6 cellular contexts compared by ENCODE assay signal in the genomic region with DNA sequence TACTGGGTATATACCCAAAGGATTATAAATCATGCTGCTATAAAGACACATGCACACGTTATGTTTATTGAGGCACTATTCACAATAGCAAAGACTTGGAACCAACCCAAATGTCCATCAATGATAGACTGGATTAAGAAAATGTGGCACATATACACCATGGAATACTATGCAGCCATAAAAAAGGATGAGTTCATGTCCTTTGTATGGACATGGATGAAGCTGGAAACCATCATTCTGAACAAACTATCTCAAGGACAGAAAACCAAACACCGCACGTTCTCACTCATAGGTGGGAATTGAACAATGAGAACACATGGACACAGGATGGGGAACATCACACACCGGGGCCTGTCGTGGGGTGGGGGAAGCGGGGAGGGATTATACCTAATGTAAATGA. TPM values are rescaled to one million over a fixed set of nuclear protein-coding genes. Genes with fewer than 3 reads are reported as not detected.
A peak's percentile ranks its signal among the peaks of the same experiment; 100 is the strongest.
DNase-seq lines count a peak whose midpoint lies in the region; TF ChIP-seq lines count a peak whose summit lies in the region.
"Not testable (repeated sequence)": the region's sequence is repeated elsewhere in the genome, so short reads cannot be mapped to it uniquely, and the experiment has no call there.

No MANE protein-coding gene starts in this region.

- not testable (repeated sequence) for H3K9ac ChIP-seq in Loucy (ENCODE audit: low read depth, low read length, poor library complexity, severe bottlenecking)

- H3K79me2 ChIP-seq in Loucy (ENCODE audit: insufficient read depth, low read length), result peaks cover 74% of the 10 kb centered on the region

- H3K36me3 ChIP-seq in Loucy (ENCODE audit: insufficient read depth, low read length), result not testable (repeated sequence)

- peaks cover 59% of the 10 kb centered on the region for H3K4me1 Mint-ChIP-seq in activated naive CD4-positive, alpha-beta T cell treated with anti-CD3 and anti-CD28 coated beads, Interleukin-2, amount 50 U/mL, for 24 hours
- H3K4me1 Mint-ChIP-seq in endothelial cell (ENCODE audit: unreplicated experiment) (peaks cover 55% of the 10 kb centered on the region), nephron (peaks cover 68% of the 10 kb centered on the region), progenitor cell of endocrine pancreas (ENCODE audit: low read depth) (peaks cover 23% of the 10 kb centered on the region)

- peaks cover 58% of the 10 kb centered on the region for H3K4me1 ChIP-seq in Loucy (ENCODE audit: insufficient read depth, low read length, poor library complexity, severe bottlenecking)

- H3K4me3 ChIP-seq in Loucy (ENCODE audit: low read length, poor library complexity, severe bottlenecking), result not testable (repeated sequence)

- not testable (repeated sequence) for H3K36me3 Mint-ChIP-seq in activated naive CD4-positive, alpha-beta T cell treated with anti-CD3 and anti-CD28 coated beads, Interleukin-2, amount 50 U/mL, for 24 hours
- peaks cover 21% of the 10 kb centered on the region for H3K36me3 Mint-ChIP-seq in endothelial cell (ENCODE audit: low read depth, unreplicated experiment)
- H3K36me3 Mint-ChIP-seq in nephron (ENCODE audit: low read depth), result peaks cover 35% of the 10 kb centered on the region
- peaks cover 15% of the 10 kb centered on the region for H3K36me3 Mint-ChIP-seq in progenitor cell of endocrine pancreas (ENCODE audit: insufficient read depth)

- H3K4me3 Mint-ChIP-seq in activated naive CD4-positive, alpha-beta T cell treated with anti-CD3 and anti-CD28 coated beads, Interleukin-2, amount 50 U/mL, for 24 hours; endothelial cell (ENCODE audit: unreplicated experiment); progenitor cell of endocrine pancreas (ENCODE audit: low read depth): not testable (repeated sequence)
- H3K4me3 Mint-ChIP-seq in nephron, result peak overlapping the region in 2 of 3 experiments; percentile 19 to 32

- not testable (repeated sequence) for H3K9me3 Mint-ChIP-seq in activated naive CD4-positive, alpha-beta T cell treated with anti-CD3 and anti-CD28 coated beads, Interleukin-2, amount 50 U/mL, for 24 hours; endothelial cell (ENCODE audit: unreplicated experiment); nephron; progenitor cell of endocrine pancreas (ENCODE audit: low read depth)

- H3K27ac Mint-ChIP-seq in activated naive CD4-positive, alpha-beta T cell treated with anti-CD3 and anti-CD28 coated beads, Interleukin-2, amount 50 U/mL, for 24 hours, result peak overlapping the region; percentile 30
- H3K27ac Mint-ChIP-seq in endothelial cell (ENCODE audit: unreplicated experiment) (peak overlapping the region; percentile 31), progenitor cell of endocrine pancreas (peak overlapping the region; percentile 77)
- not testable (repeated sequence) for H3K27ac Mint-ChIP-seq in nephron

- H3F3A ChIP-seq in Loucy (ENCODE audit: low read depth), result not testable (repeated sequence)

- H3K27me3 ChIP-seq in Loucy (ENCODE audit: insufficient read depth, low read length, poor library complexity, severe bottlenecking), result not testable (repeated sequence)

- H4K20me1 ChIP-seq in Loucy (ENCODE audit: insufficient read depth, low read length, poor library complexity, severe bottlenecking), result peaks cover 31% of the 10 kb centered on the region

- TF ChIP-seq CTCF in 22Rv1 (IDR thresholded peaks at IDR 0.05); Loucy (conservative IDR thresholded peaks at IDR 0.05; ENCODE audit: low read length); endothelial cell (IDR thresholded peaks at IDR 0.05; ENCODE audit: unreplicated experiment); nephron (IDR thresholded peaks at IDR 0.05; ENCODE audit: unreplicated experiment in 3 of 3); progenitor cell of endocrine pancreas (IDR thresholded peaks at IDR 0.05; ENCODE audit: unreplicated experiment): not testable (repeated sequence)

- not testable (repeated sequence) for H2AFZ ChIP-seq in Loucy (ENCODE audit: low read length)

- 0 out of 2 replicates have a peak overlapping the region, but pooled peaks have one; percentile 84 for H3K27ac ChIP-seq in 22Rv1

- not testable (repeated sequence) for DNase-seq in endothelial cell (ENCODE audit: low spot score); progenitor cell of endocrine pancreas (ENCODE audit: low spot score, unreplicated experiment)

- peak overlapping the region; percentile 4 for H3K4me2 ChIP-seq in Loucy (ENCODE audit: low read depth, low read length, poor library complexity, severe bottlenecking)

- not testable (repeated sequence) for H3K27me3 Mint-ChIP-seq in activated naive CD4-positive, alpha-beta T cell treated with anti-CD3 and anti-CD28 coated beads, Interleukin-2, amount 50 U/mL, for 24 hours; endothelial cell (ENCODE audit: unreplicated experiment); nephron (ENCODE audit: low read depth); progenitor cell of endocrine pancreas

- not testable (repeated sequence) for H3K9me3 ChIP-seq in Loucy (ENCODE audit: insufficient read depth, low read depth, low read length)

- not testable (repeated sequence) for H3K9me2 ChIP-seq in Loucy (replicated peaks; ENCODE audit: low read depth, low read length)

RNA-seq across cellular contexts. Expression of a gene that starts 4.5 kb away (rescaled TPM):
- total RNA-seq in endothelial cell (ENCODE audit: unreplicated experiment) (112 TPM), progenitor cell of endocrine pancreas (66.4 and 67.0 TPM in 2 replicates)

RNA-seq across cellular contexts. Expression of a gene that starts 30.7 kb away (rescaled TPM):
- 32.8 TPM for total RNA-seq in endothelial cell (ENCODE audit: unreplicated experiment)
- total RNA-seq in progenitor cell of endocrine pancreas, result 58.0 and 66.4 TPM in 2 replicates

RNA-seq across cellular contexts. Expression of a gene that starts 52.7 kb away (rescaled TPM):
- 47.3 TPM for total RNA-seq in endothelial cell (ENCODE audit: unreplicated experiment)
- total RNA-seq in progenitor cell of endocrine pancreas, result 73.8 and 76.8 TPM in 2 replicates
